In genomic region chr4:77843628-77844027, GRCh38 we compare ENCODE assay signal across 21 cellular contexts. TPM values are rescaled to one million over a fixed set of nuclear protein-coding genes. Genes with fewer than 3 reads are reported as not detected.
A peak's percentile ranks its signal among the peaks of the same experiment; 100 is the strongest.
DNase-seq lines count a peak whose midpoint lies in the region; ATAC-seq, FAIRE-seq and TF ChIP-seq lines count a peak whose summit lies in the region.
"Had no signal": no experiment of that assay in that cellular context is flagged by ENCODE, and none has a peak within 500 bp of the region (broad histone marks: within the 10 kb centered on the region; RNA-seq: fewer than 3 reads in every experiment).

No MANE protein-coding gene starts in this region.

- H3K27ac Mint-ChIP-seq in MCF 10A (ENCODE audit: low read depth, unreplicated experiment) = no peak overlapping the region
- H3K27ac Mint-ChIP-seq in activated T-helper 2 cell treated with anti-CD3 and anti-CD28 coated beads, Interferon-gamma antibody, Interleukin-2, Interleukin-4, amounts not matched to agents 10 μg/mL and 5 μg/mL and 100 μg/mL, durations not matched to agents 14 hours and 24 hours and 36 hours = peak overlapping the region; percentile 81
- H3K27ac Mint-ChIP-seq in stimulated activated naive CD8-positive, alpha-beta T cell treated with anti-CD3 and anti-CD28 coated beads, Interleukin-15, amount 100 ng/mL, for 72 hours = peak overlapping the region in 1 of 2 donors; percentile 3

- in situ Hi-C loops in mammary epithelial cell (cut with MboI; ENCODE audit: low sequenced_read_pairs in 2 of 2) (no loop called here), GM23248 (cut with MboI) (no loop called here)

- no peak for TF ChIP-seq POLR2A in GM12891 (IDR thresholded peaks at IDR 0.05; ENCODE audit: low read depth, low read length)

- no peaks in the 10 kb centered on the region for H3K9me2 ChIP-seq in GM23248 (ENCODE audit: insufficient read depth)

- H3K9ac ChIP-seq in mammary epithelial cell (ENCODE audit: insufficient read depth, low read length) = no peak overlapping the region
- no peak overlapping the region for H3K9ac ChIP-seq in keratinocyte (ENCODE audit: control insufficient read depth, extremely low read depth, insufficient read depth, low read length)
- H3K9ac ChIP-seq in GM23248 = no peak overlapping the region

- H3K9me3 ChIP-seq in mammary epithelial cell (replicated peaks; ENCODE audit: insufficient read depth, low read length) (no peaks in the 10 kb centered on the region), keratinocyte (ENCODE audit: control insufficient read depth, low read depth, low read length) (no peaks in the 10 kb centered on the region), GM23248 (ENCODE audit: low read depth) (no peaks in the 10 kb centered on the region)
- H3K9me3 ChIP-seq: upper lobe of right lung had no signal

- H3K9me1 ChIP-seq in keratinocyte (ENCODE audit: control insufficient read depth, extremely low read depth, insufficient read depth, low read length) = no peaks in the 10 kb centered on the region

- WGBS in mammary epithelial cell (ENCODE audit: low coverage, missing lambda C conversion rate) = 79% methylated on average over 1 of the region's 1 CpG
- WGBS in GM23248 (ENCODE audit: low coverage in 1 of 2, low lambda C conversion rate in 2 of 2, missing lambda C conversion rate in 2 of 2), 2 experiments = 11 to 57% methylated on average over 1 of the region's 1 CpG

- peak overlapping the region; percentile 63 for H2AFZ ChIP-seq in mammary epithelial cell (ENCODE audit: low read depth, low read length)
- peak overlapping the region; percentile 82 for H2AFZ ChIP-seq in keratinocyte (ENCODE audit: control insufficient read depth, low read length)
- H2AFZ ChIP-seq in GM23248 = no peak overlapping the region

- no peaks in the 10 kb centered on the region for H3K4me1 ChIP-seq in mammary epithelial cell (ENCODE audit: insufficient read depth, low read length)
- H3K4me1 ChIP-seq in keratinocyte (ENCODE audit: control insufficient read depth, extremely low read depth, insufficient read depth, low read length) = peaks cover 10% of the 10 kb centered on the region
- H3K4me1 ChIP-seq in GM23248 (ENCODE audit: insufficient read depth) = no peaks in the 10 kb centered on the region
- H3K4me1 ChIP-seq: upper lobe of right lung had no signal

- POLR2A ChIA-PET in MCF 10A (lab: Yijun Ruan, JAX) = interaction anchor here (0.8 to 1.0 kb wide), 2 partner anchors 8 to 23 kb away, joined by 3 to 4 read pairs; no protein-coding TSS in a partner anchor

- no peaks in the 10 kb centered on the region for H3K4me1 Mint-ChIP-seq in MCF 10A (ENCODE audit: insufficient read depth, unreplicated experiment)
- H3K4me1 Mint-ChIP-seq in activated T-helper 2 cell treated with anti-CD3 and anti-CD28 coated beads, Interferon-gamma antibody, Interleukin-2, Interleukin-4, amounts not matched to agents 10 μg/mL and 5 μg/mL and 100 μg/mL, durations not matched to agents 14 hours and 24 hours and 36 hours (ENCODE audit: low read depth) = peaks cover 23% of the 10 kb centered on the region
- peaks cover 22% of the 10 kb centered on the region for H3K4me1 Mint-ChIP-seq in stimulated activated naive CD8-positive, alpha-beta T cell treated with anti-CD3 and anti-CD28 coated beads, Interleukin-15, amount 100 ng/mL, for 72 hours

- H3K4me3 Mint-ChIP-seq in MCF 10A (ENCODE audit: unreplicated experiment) = no peak overlapping the region
- H3K4me3 Mint-ChIP-seq in activated T-helper 2 cell treated with anti-CD3 and anti-CD28 coated beads, Interferon-gamma antibody, Interleukin-2, Interleukin-4, amounts not matched to agents 10 μg/mL and 5 μg/mL and 100 μg/mL, durations not matched to agents 14 hours and 24 hours and 36 hours (ENCODE audit: low read depth) = no peak overlapping the region
- H3K4me3 Mint-ChIP-seq in stimulated activated naive CD8-positive, alpha-beta T cell treated with anti-CD3 and anti-CD28 coated beads, Interleukin-15, amount 100 ng/mL, for 72 hours = peak overlapping the region in 1 of 2 donors; percentile 17

- FAIRE-seq in keratinocyte (lab: Jason Lieb, UNC) (peak; percentile 93), GM12891 (lab: Jason Lieb, UNC) (no peak)
- FAIRE-seq: GM12892, GM19239, small intestine had no signal

- intact Hi-C loops in mammary epithelial cell (cut with micrococcal nuclease) = no loop called here
- intact Hi-C loops in MCF 10A (cut with micrococcal nuclease) = no loop called here
- intact Hi-C loops in activated T-helper 2 cell treated with anti-CD3 and anti-CD28 coated beads, Interferon-gamma antibody, Interleukin-2, Interleukin-4, amounts not matched to agents 10 μg/mL and 5 μg/mL and 100 μg/mL, durations not matched to agents 14 hours and 24 hours and 36 hours (cut with micrococcal nuclease) = loop anchor here (1.0 kb wide), 1 partner anchor 22 kb away; no protein-coding TSS in a partner anchor

- no peaks in the 10 kb centered on the region for H3K36me3 Mint-ChIP-seq in MCF 10A (ENCODE audit: insufficient read depth, unreplicated experiment)
- H3K36me3 Mint-ChIP-seq in activated T-helper 2 cell treated with anti-CD3 and anti-CD28 coated beads, Interferon-gamma antibody, Interleukin-2, Interleukin-4, amounts not matched to agents 10 μg/mL and 5 μg/mL and 100 μg/mL, durations not matched to agents 14 hours and 24 hours and 36 hours (ENCODE audit: low read depth) = no peaks in the 10 kb centered on the region

- H3K36me3 ChIP-seq in mammary epithelial cell (ENCODE audit: insufficient read depth, low read length) (no peaks in the 10 kb centered on the region), keratinocyte (ENCODE audit: control insufficient read depth in 2 of 2, extremely low read depth in 1 of 2, insufficient read depth in 2 of 2, low read length in 2 of 2) (no peaks in the 10 kb centered on the region), GM23248 (ENCODE audit: low read depth) (no peaks in the 10 kb centered on the region)
- H3K36me3 ChIP-seq: brain microvascular endothelial cell, upper lobe of right lung had no signal

- BruUV-seq in mammary epithelial cell (replicated peaks; lab: Mats Ljungman, UMichigan) (no TSS peak), MCF 10A (replicated peaks; lab: Mats Ljungman, UMichigan) (no TSS peak)

- H3K27me3 ChIP-seq in mammary epithelial cell (ENCODE audit: insufficient read depth, low read length) (no peaks in the 10 kb centered on the region), keratinocyte (ENCODE audit: control insufficient read depth, extremely low read depth, insufficient read depth, low read length) (no peaks in the 10 kb centered on the region), GM23248 (replicated peaks; ENCODE audit: insufficient read depth) (no peaks in the 10 kb centered on the region)
- H3K27me3 ChIP-seq: brain microvascular endothelial cell, upper lobe of right lung had no signal

- no peaks in the 10 kb centered on the region for H3F3A ChIP-seq in GM23248 (ENCODE audit: insufficient read depth)

- H3K79me2 ChIP-seq in mammary epithelial cell (ENCODE audit: insufficient read depth, low read length) (no peaks in the 10 kb centered on the region), keratinocyte (ENCODE audit: control insufficient read depth, insufficient read depth, low read length) (no peaks in the 10 kb centered on the region), GM23248 (ENCODE audit: insufficient read depth) (no peaks in the 10 kb centered on the region)

- ATAC-seq in stimulated activated naive CD8-positive, alpha-beta T cell treated with anti-CD3 and anti-CD28 coated beads, Interleukin-15, amount 100 ng/mL, for 72 hours = peak; percentile 96
- ATAC-seq: upper lobe of right lung had no signal

- no peak overlapping the region for H3K4me2 ChIP-seq in mammary epithelial cell (ENCODE audit: insufficient read depth, low read depth, low read length)
- H3K4me2 ChIP-seq in keratinocyte (ENCODE audit: control insufficient read depth, extremely low read depth, insufficient read depth, low read depth, low read length) = no peak overlapping the region
- no peak overlapping the region for H3K4me2 ChIP-seq in GM23248 (ENCODE audit: unreplicated experiment)

- CTCF ChIA-PET in mammary epithelial cell (lab: Charles Lee; ENCODE audit: low non-redundant PET) = no interaction called here
- CTCF ChIA-PET in MCF 10A (lab: Yijun Ruan, JAX) = no interaction called here

- H3K27ac ChIP-seq in mammary epithelial cell (ENCODE audit: insufficient read depth, low read depth, low read length) (no peak overlapping the region), keratinocyte (ENCODE audit: control insufficient read depth, insufficient read depth, low read length) (no peak overlapping the region), GM23248 (no peak overlapping the region)
- H3K27ac ChIP-seq: brain microvascular endothelial cell, upper lobe of right lung had no signal

- H3K9me3 Mint-ChIP-seq in MCF 10A (ENCODE audit: unreplicated experiment) = no peaks in the 10 kb centered on the region
- H3K9me3 Mint-ChIP-seq in activated T-helper 2 cell treated with anti-CD3 and anti-CD28 coated beads, Interferon-gamma antibody, Interleukin-2, Interleukin-4, amounts not matched to agents 10 μg/mL and 5 μg/mL and 100 μg/mL, durations not matched to agents 14 hours and 24 hours and 36 hours = no peaks in the 10 kb centered on the region
- H3K9me3 Mint-ChIP-seq in stimulated activated naive CD8-positive, alpha-beta T cell treated with anti-CD3 and anti-CD28 coated beads, Interleukin-15, amount 100 ng/mL, for 72 hours = no peaks in the 10 kb centered on the region

- DNase-seq in mammary epithelial cell = peak; percentile 54
- no peak for DNase-seq in MCF 10A (ENCODE audit: unreplicated experiment)
- no peak for DNase-seq in activated T-helper 2 cell treated with anti-CD3 and anti-CD28 coated beads, Interferon-gamma antibody, Interleukin-2, Interleukin-4, amounts not matched to agents 10 μg/mL and 5 μg/mL and 100 μg/mL, durations not matched to agents 14 hours and 24 hours and 36 hours (ENCODE audit: low spot score)
- DNase-seq in keratinocyte (ENCODE audit: low read depth, low spot score) = no peak
- DNase-seq in stimulated activated naive CD8-positive, alpha-beta T cell treated with anti-CD3 and anti-CD28 coated beads, Interleukin-15, amount 100 ng/mL, for 72 hours = no peak
- no peak for DNase-seq in GM12891 (ENCODE audit: insufficient read length, low spot score)
- no peak for DNase-seq in GM23248
- no peak for DNase-seq in DMS153 treated with DMSO at 0.1 percent for 48 hours (lab: John Stamatoyannopoulos, UW; ENCODE audit: unreplicated experiment)
- DNase-seq: activated CD4-positive, alpha-beta T cell treated with anti-CD3 and anti-CD28 coated beads for 1 hour; brain microvascular endothelial cell; DMS79; H7; NCI-H1417 treated with DMSO at 0.1 percent for 48 hours; NCI-H526; nucleus accumbens; small intestine; stimulated activated CD4-positive, alpha-beta T cell treated with anti-CD3 and anti-CD28 coated beads, Interleukin-4, amount 100 ng/mL, for 1 hour; T1000; upper lobe of right lung had no signal

- dilution Hi-C loops in mammary epithelial cell (cut with HindIII; ENCODE audit: low sequenced_read_pairs) = no loop called here
- dilution Hi-C loops in keratinocyte (cut with MboI; ENCODE audit: extremely low pct_ligation_motif_present, low sequenced_read_pairs) = no loop called here

- H3K27me3 Mint-ChIP-seq in MCF 10A (ENCODE audit: insufficient read depth, unreplicated experiment) = no peaks in the 10 kb centered on the region
- no peaks in the 10 kb centered on the region for H3K27me3 Mint-ChIP-seq in activated T-helper 2 cell treated with anti-CD3 and anti-CD28 coated beads, Interferon-gamma antibody, Interleukin-2, Interleukin-4, amounts not matched to agents 10 μg/mL and 5 μg/mL and 100 μg/mL, durations not matched to agents 14 hours and 24 hours and 36 hours (ENCODE audit: low read depth)
- H3K27me3 Mint-ChIP-seq in stimulated activated naive CD8-positive, alpha-beta T cell treated with anti-CD3 and anti-CD28 coated beads, Interleukin-15, amount 100 ng/mL, for 72 hours = no peaks in the 10 kb centered on the region

- H4K20me1 ChIP-seq in mammary epithelial cell (ENCODE audit: insufficient read depth, low read length) = no peaks in the 10 kb centered on the region
- no peaks in the 10 kb centered on the region for H4K20me1 ChIP-seq in keratinocyte (ENCODE audit: control insufficient read depth, extremely low read depth, insufficient read depth, low read length)
- H4K20me1 ChIP-seq in GM23248 (ENCODE audit: insufficient read depth) = no peaks in the 10 kb centered on the region

- H3K4me3 ChIP-seq in mammary epithelial cell (replicated peaks in 1 of 3; ENCODE audit: insufficient read depth in 1 of 3, low read depth in 2 of 3, low read length in 3 of 3) = no peak overlapping the region
- no peak overlapping the region for H3K4me3 ChIP-seq in keratinocyte (ENCODE audit: control insufficient read depth in 2 of 3, extremely low read depth in 1 of 3, insufficient read depth in 2 of 3, low read depth in 1 of 3, low read length in 3 of 3)
- H3K4me3 ChIP-seq in GM23248 = no peak overlapping the region
- H3K4me3 ChIP-seq: upper lobe of right lung had no signal

- TF ChIP-seq CTCF in mammary epithelial cell (conservative IDR thresholded peaks at IDR 0.05 in 1 of 2, IDR thresholded peaks at IDR 0.05 in 1 of 2; ENCODE audit: extremely low read depth in 1 of 2, insufficient read depth in 1 of 2, low read depth in 1 of 2, low read length in 2 of 2) = no peak
- TF ChIP-seq CTCF in MCF 10A (IDR thresholded peaks at IDR 0.05; ENCODE audit: unreplicated experiment) = no peak
- TF ChIP-seq CTCF in keratinocyte (optimal IDR thresholded peaks at IDR 0.05 in 1 of 3, IDR thresholded peaks at IDR 0.05 in 1 of 3, conservative IDR thresholded peaks at IDR 0.05 in 1 of 3; ENCODE audit: extremely low read depth in 1 of 3, insufficient read depth in 2 of 3, low read length in 3 of 3) = no peak

RNA-seq across cellular contexts. Expression of gene MRPL1, which starts 19.0 kb away (rescaled TPM):
- total RNA-seq in mammary epithelial cell (10 to 100 TPM; 24.8 to 40.9 TPM), MCF 10A (2022) (36.8 and 53.3 TPM in 2 replicates)
- polyA plus RNA-seq in mammary epithelial cell (20.8 TPM), keratinocyte (30.7 to 71.4 TPM (median 31.6 TPM) in 3 replicates), GM23248 (2016; fragmentation: Nextera tagmentation; extraction: Ambion mirVana) (21.5 and 23.2 TPM in 2 replicates)
- polyA minus RNA-seq in mammary epithelial cell (28.9 TPM), keratinocyte (2.2 to 14.3 TPM (median 6.2 TPM) in 3 replicates)
- 50.6 and 60.3 TPM in 2 replicates for total RNA-seq in activated T-helper 2 cell treated with anti-CD3 and anti-CD28 coated beads, Interferon-gamma antibody, Interleukin-2, Interleukin-4, amounts not matched to agents 10 μg/mL and 5 μg/mL and 100 μg/mL, durations not matched to agents 14 hours and 24 hours and 36 hours
- polyA plus RNA-seq in keratinocyte (2011; ENCODE audit: low read depth) = 10.2 TPM
- 32.6 and 45.4 TPM in 2 replicates for polyA plus RNA-seq in keratinocyte (2011; cell fraction: cytosol; rRNA removed)
- polyA plus RNA-seq in keratinocyte (2011; cell fraction: nucleus; rRNA removed) = 18.6 and 32.0 TPM in 2 replicates
- 20.1 and 35.7 TPM in 2 replicates for polyA plus RNA-seq in keratinocyte (2012; ENCODE audit: low replicate concordance)
- 13.6 TPM for polyA minus RNA-seq in keratinocyte (2011; cell fraction: cytosol; rRNA and poly(A)+ RNA removed)
- 2.4 and 10.4 TPM in 2 replicates for polyA minus RNA-seq in keratinocyte (2011; cell fraction: nucleus; rRNA and poly(A)+ RNA removed)
- 31.5 TPM for polyA plus RNA-seq in GM12891 (2012; ENCODE audit: low read depth, missing spikeins)
- total RNA-seq in GM23248 (2014; rRNA removed; shearing (Covaris generic)) = 18.0 and 21.7 TPM in 2 replicates

RNA-seq across cellular contexts. Expression of gene CNOT6L, which starts 24.5 kb away (rescaled TPM):
- total RNA-seq in mammary epithelial cell = 10 to 100 TPM; 23.3 to 36.5 TPM
- 10.9 TPM for polyA plus RNA-seq in mammary epithelial cell
- 99.2 TPM for polyA minus RNA-seq in mammary epithelial cell
- 45.8 and 47.3 TPM in 2 replicates for total RNA-seq in MCF 10A (2022)
- total RNA-seq in activated T-helper 2 cell treated with anti-CD3 and anti-CD28 coated beads, Interferon-gamma antibody, Interleukin-2, Interleukin-4, amounts not matched to agents 10 μg/mL and 5 μg/mL and 100 μg/mL, durations not matched to agents 14 hours and 24 hours and 36 hours = 94.8 and 105 TPM in 2 replicates
- polyA plus RNA-seq in keratinocyte = 6.5 to 12.0 TPM (median 9.5 TPM) in 3 replicates
- 15.3 TPM for polyA plus RNA-seq in keratinocyte (2011; ENCODE audit: low read depth)
- polyA plus RNA-seq in keratinocyte (2011; cell fraction: cytosol; rRNA removed) = 5.9 and 11.9 TPM in 2 replicates
- polyA plus RNA-seq in keratinocyte (2011; cell fraction: nucleus; rRNA removed) = 9.5 and 11.4 TPM in 2 replicates
- polyA plus RNA-seq in keratinocyte (2012; ENCODE audit: low replicate concordance) = 10.7 and 14.2 TPM in 2 replicates
- polyA minus RNA-seq in keratinocyte = 21.6 to 49.1 TPM (median 22.3 TPM) in 3 replicates
- polyA minus RNA-seq in keratinocyte (2011; cell fraction: cytosol; rRNA and poly(A)+ RNA removed) = 8.2 TPM
- 11.7 and 27.5 TPM in 2 replicates for polyA minus RNA-seq in keratinocyte (2011; cell fraction: nucleus; rRNA and poly(A)+ RNA removed)
- 1.1 TPM for polyA plus RNA-seq in GM12891 (2012; ENCODE audit: low read depth, missing spikeins)
- 9.2 and 11.1 TPM in 2 replicates for total RNA-seq in GM23248 (2014; rRNA removed; shearing (Covaris generic))
- polyA plus RNA-seq in GM23248 (2016; fragmentation: Nextera tagmentation; extraction: Ambion mirVana) = 6.5 and 7.5 TPM in 2 replicates
